In genomic region chr1:198320748-198321147, GRCh38 we compare ENCODE assay signal across 29 cellular contexts.
DNase-seq lines count a peak whose midpoint lies in the region; ATAC-seq, FAIRE-seq and TF ChIP-seq lines count a peak whose summit lies in the region.
"Had no signal": no experiment of that assay in that cellular context is flagged by ENCODE, and none has a peak within 500 bp of the region (broad histone marks: within the 10 kb centered on the region; RNA-seq: fewer than 3 reads in every experiment).

No MANE protein-coding gene starts in this region.

- POLR2A ChIA-PET in K562 (lab: Yijun Ruan, JAX), result no interaction called here

- ATAC-seq in natural killer cell treated with Interleukin-12 subunit alpha and Interleukin-12 subunit beta and Interleukin-15 and Interleukin-18, amount 100 ng/mL, for 72 hours, result peak; percentile 61 to 83
- ATAC-seq in natural killer cell, result no peak
- no peak for ATAC-seq in K562
- ATAC-seq in foreskin keratinocyte, result no peak
- ATAC-seq: activated CD8-positive, alpha-beta T cell treated with anti-CD3 and anti-CD28 coated beads for 36 hours; gastroesophageal sphincter; pancreas had no signal

- no peak for DNase-seq in natural killer cell treated with Interleukin-12 subunit alpha and Interleukin-12 subunit beta and Interleukin-15 and Interleukin-18, amount 100 ng/mL, for 72 hours (ENCODE audit: low spot score)
- no peak for DNase-seq in natural killer cell
- DNase-seq in NOMO-1 (lab: John Stamatoyannopoulos, UW; ENCODE audit: unreplicated experiment in 2 of 2), result peak; percentile 7 to 71
- DNase-seq in K562 (ENCODE audit: extremely low read depth in 1 of 4, low spot score in 3 of 4), result no peak
- DNase-seq in foreskin keratinocyte, result no peak
- DNase-seq in HK-2 (ENCODE audit: unreplicated experiment), result no peak
- no peak for DNase-seq in SJCRH30
- no peak for DNase-seq in activated T-helper 1 cell treated with anti-CD3 and anti-CD28 coated beads, Interleukin-12 subunit alpha, Interleukin-12 subunit beta, Interleukin-2, Interleukin-4 antibody, amounts not matched to agents 30 ng/mL and 10 ng/mL and 1 ng/mL, durations not matched to agents 14 hours and 24 hours and 36 hours (ENCODE audit: low spot score)
- DNase-seq: activated CD8-positive, alpha-beta memory T cell treated with anti-CD3 and anti-CD28 coated beads, Interleukin-2, amount 50 U/mL, for 48 hours; activated CD8-positive, alpha-beta T cell treated with anti-CD3 and anti-CD28 coated beads for 36 hours; amniotic stem cell; CD4-positive, alpha-beta T cell; hippocampal formation; Karpas-422; NCI-H1092; NCI-H187; NCI-H510A; pancreas; SK-N-SH; stimulated activated CD4-positive, alpha-beta T cell treated with anti-CD3 and anti-CD28 coated beads, Interleukin-1b, Interleukin-23, amount 100 ng/mL, for 48 hours; uterus had no signal

- WGBS in K562 (ENCODE audit: insufficient coverage, low coverage, missing lambda C conversion rate), result 69% methylated on average over 6 of the region's 6 CpGs

- peak overlapping the region; percentile 78 for H3K4me3 Mint-ChIP-seq in natural killer cell treated with Interleukin-12 subunit alpha and Interleukin-12 subunit beta and Interleukin-15 and Interleukin-18, amount 100 ng/mL, for 72 hours
- no peak overlapping the region for H3K4me3 Mint-ChIP-seq in natural killer cell
- no peak overlapping the region for H3K4me3 Mint-ChIP-seq in activated T-helper 1 cell treated with anti-CD3 and anti-CD28 coated beads, Interleukin-12 subunit alpha, Interleukin-12 subunit beta, Interleukin-2, Interleukin-4 antibody, amounts not matched to agents 30 ng/mL and 10 ng/mL and 1 ng/mL, durations not matched to agents 14 hours and 24 hours and 36 hours
- H3K4me3 Mint-ChIP-seq: activated CD8-positive, alpha-beta T cell treated with anti-CD3 and anti-CD28 coated beads for 36 hours; activated naive CD4-positive, alpha-beta T cell treated with anti-CD3 and anti-CD28 coated beads, Interleukin-2, amount 50 U/mL, for 24 hours; CD4-positive, alpha-beta T cell; neural crest cell; stimulated activated naive CD8-positive, alpha-beta T cell treated with anti-CD3 and anti-CD28 coated beads, Interleukin-15, Interleukin-2, amounts not matched to agents 100 ng/mL and 50 ng/mL, for 24 hours had no signal

- H2AFZ ChIP-seq in K562 (ENCODE audit: low read depth, low read length), result no peak overlapping the region

- peaks cover 30 to 39% of the 10 kb centered on the region in 2 donors for H3K4me1 Mint-ChIP-seq in natural killer cell treated with Interleukin-12 subunit alpha and Interleukin-12 subunit beta and Interleukin-15 and Interleukin-18, amount 100 ng/mL, for 72 hours (ENCODE audit: low read depth in 2 of 2)
- H3K4me1 Mint-ChIP-seq in natural killer cell, result peaks cover 27 to 31% of the 10 kb centered on the region in 2 donors
- peaks cover 21% of the 10 kb centered on the region for H3K4me1 Mint-ChIP-seq in activated T-helper 1 cell treated with anti-CD3 and anti-CD28 coated beads, Interleukin-12 subunit alpha, Interleukin-12 subunit beta, Interleukin-2, Interleukin-4 antibody, amounts not matched to agents 30 ng/mL and 10 ng/mL and 1 ng/mL, durations not matched to agents 14 hours and 24 hours and 36 hours (ENCODE audit: low read depth)

- H3K36me3 ChIP-seq in K562 (ENCODE audit: control insufficient read depth, insufficient read depth, low read length) (0 out of 3 replicates have a peak, but pooled peaks cover 7% of the 10 kb centered on the region), SJCRH30 (no peaks in the 10 kb centered on the region)
- H3K36me3 ChIP-seq: breast epithelium, uterus had no signal

- no peaks in the 10 kb centered on the region for H3K9me1 ChIP-seq in K562 (ENCODE audit: control insufficient read depth, insufficient read depth, low read length)

- in situ Hi-C loops in K562 (cut with MboI), result no loop called here

- H3K27me3 ChIP-seq in K562 (ENCODE audit: control insufficient read depth in 2 of 2, insufficient read depth in 2 of 2, low read length in 2 of 2) (no peaks in the 10 kb centered on the region), foreskin keratinocyte (no peaks in the 10 kb centered on the region), SJCRH30 (no peaks in the 10 kb centered on the region)
- H3K27me3 ChIP-seq: breast epithelium, gastroesophageal sphincter, pancreas, right atrium auricular region, uterus had no signal

- intact Hi-C loops in natural killer cell (cut with micrococcal nuclease) (no loop called here), K562 (cut with micrococcal nuclease) (no loop called here)
- intact Hi-C loops in activated T-helper 1 cell treated with anti-CD3 and anti-CD28 coated beads, Interleukin-12 subunit alpha, Interleukin-12 subunit beta, Interleukin-2, Interleukin-4 antibody, amounts not matched to agents 30 ng/mL and 10 ng/mL and 1 ng/mL, durations not matched to agents 14 hours and 24 hours and 36 hours (cut with micrococcal nuclease), result no loop called here

- H3K36me3 Mint-ChIP-seq in natural killer cell treated with Interleukin-12 subunit alpha and Interleukin-12 subunit beta and Interleukin-15 and Interleukin-18, amount 100 ng/mL, for 72 hours, result peaks cover 12% of the 10 kb centered on the region
- H3K36me3 Mint-ChIP-seq in natural killer cell, result no peaks in the 10 kb centered on the region
- peaks cover 20% of the 10 kb centered on the region for H3K36me3 Mint-ChIP-seq in activated T-helper 1 cell treated with anti-CD3 and anti-CD28 coated beads, Interleukin-12 subunit alpha, Interleukin-12 subunit beta, Interleukin-2, Interleukin-4 antibody, amounts not matched to agents 30 ng/mL and 10 ng/mL and 1 ng/mL, durations not matched to agents 14 hours and 24 hours and 36 hours (ENCODE audit: low read depth)

- H3K27ac Mint-ChIP-seq in natural killer cell treated with Interleukin-12 subunit alpha and Interleukin-12 subunit beta and Interleukin-15 and Interleukin-18, amount 100 ng/mL, for 72 hours, result peak overlapping the region; percentile 89 to 94
- peak overlapping the region in 1 of 2 donors; percentile 45 for H3K27ac Mint-ChIP-seq in natural killer cell
- H3K27ac Mint-ChIP-seq in activated T-helper 1 cell treated with anti-CD3 and anti-CD28 coated beads, Interleukin-12 subunit alpha, Interleukin-12 subunit beta, Interleukin-2, Interleukin-4 antibody, amounts not matched to agents 30 ng/mL and 10 ng/mL and 1 ng/mL, durations not matched to agents 14 hours and 24 hours and 36 hours, result no peak overlapping the region
- H3K27ac Mint-ChIP-seq: activated CD8-positive, alpha-beta T cell treated with anti-CD3 and anti-CD28 coated beads for 36 hours; activated naive CD4-positive, alpha-beta T cell treated with anti-CD3 and anti-CD28 coated beads, Interleukin-2, amount 50 U/mL, for 24 hours; activated T-helper 2 cell treated with anti-CD3 and anti-CD28 coated beads, Interferon-gamma antibody, Interleukin-2, Interleukin-4, amounts not matched to agents 10 μg/mL and 5 μg/mL and 100 μg/mL, durations not matched to agents 14 hours and 24 hours and 36 hours; CD4-positive, alpha-beta T cell; stimulated activated naive CD8-positive, alpha-beta T cell treated with anti-CD3 and anti-CD28 coated beads, Interleukin-15, Interleukin-2, amounts not matched to agents 100 ng/mL and 50 ng/mL, for 24 hours had no signal

- TF ChIP-seq CTCF in natural killer cell (IDR thresholded peaks at IDR 0.05) (no peak), K562 (IDR thresholded peaks at IDR 0.05 in 2 of 3, conservative IDR thresholded peaks at IDR 0.05 in 1 of 3; ENCODE audit: insufficient read depth in 2 of 3, low read depth in 1 of 3, low read length in 3 of 3) (no peak), foreskin keratinocyte (conservative IDR thresholded peaks at IDR 0.05) (no peak)

- no peak overlapping the region for H3K4me3 ChIP-seq in K562
- no peak overlapping the region for H3K4me3 ChIP-seq in SJCRH30
- H3K4me3 ChIP-seq: breast epithelium, gastroesophageal sphincter, pancreas, right atrium auricular region, smooth muscle cell, uterus had no signal

- no peaks in the 10 kb centered on the region for H4K20me1 ChIP-seq in K562 (replicated peaks; ENCODE audit: control insufficient read depth, insufficient read depth, low read length)

- CTCF ChIA-PET in K562 (lab: Yijun Ruan, JAX; ENCODE audit: low intra/inter-chr PET ratio), result no interaction called here

- no peak overlapping the region for H3K9ac ChIP-seq in K562 (ENCODE audit: insufficient read depth in 1 of 2, low read depth in 2 of 2, low read length in 2 of 2)
- H3K9ac ChIP-seq: SK-N-SH had no signal

- no peak overlapping the region for H3K4me2 ChIP-seq in K562 (ENCODE audit: insufficient read depth, low read length)
- H3K4me2 ChIP-seq: SK-N-SH, smooth muscle cell had no signal

- no peaks in the 10 kb centered on the region for H3K27me3 Mint-ChIP-seq in natural killer cell treated with Interleukin-12 subunit alpha and Interleukin-12 subunit beta and Interleukin-15 and Interleukin-18, amount 100 ng/mL, for 72 hours
- no peaks in the 10 kb centered on the region for H3K27me3 Mint-ChIP-seq in natural killer cell (ENCODE audit: low read depth in 2 of 2)
- H3K27me3 Mint-ChIP-seq in activated T-helper 1 cell treated with anti-CD3 and anti-CD28 coated beads, Interleukin-12 subunit alpha, Interleukin-12 subunit beta, Interleukin-2, Interleukin-4 antibody, amounts not matched to agents 30 ng/mL and 10 ng/mL and 1 ng/mL, durations not matched to agents 14 hours and 24 hours and 36 hours (ENCODE audit: insufficient read depth), result no peaks in the 10 kb centered on the region
- H3K27me3 Mint-ChIP-seq: activated CD8-positive, alpha-beta T cell treated with anti-CD3 and anti-CD28 coated beads for 36 hours; activated naive CD4-positive, alpha-beta T cell treated with anti-CD3 and anti-CD28 coated beads, Interleukin-2, amount 50 U/mL, for 24 hours; CD4-positive, alpha-beta T cell; stimulated activated naive CD8-positive, alpha-beta T cell treated with anti-CD3 and anti-CD28 coated beads, Interleukin-15, Interleukin-2, amounts not matched to agents 100 ng/mL and 50 ng/mL, for 24 hours had no signal

- peak; percentile 15 for FAIRE-seq in K562 (lab: Jason Lieb, UNC)
- FAIRE-seq: pancreas had no signal

- no peaks in the 10 kb centered on the region for H3K79me2 ChIP-seq in K562 (ENCODE audit: control insufficient read depth, insufficient read depth, low read length)

- no peak for TF ChIP-seq EP300 in K562 (IDR thresholded peaks at IDR 0.05; ENCODE audit: low read length)

- no peak for TF ChIP-seq RAD21 in K562 (CRISPR knock-in tag; conservative IDR thresholded peaks at IDR 0.05 in 1 of 2, IDR thresholded peaks at IDR 0.05 in 1 of 2)

- H3K9me3 Mint-ChIP-seq in natural killer cell treated with Interleukin-12 subunit alpha and Interleukin-12 subunit beta and Interleukin-15 and Interleukin-18, amount 100 ng/mL, for 72 hours, result no peaks in the 10 kb centered on the region
- no peaks in the 10 kb centered on the region for H3K9me3 Mint-ChIP-seq in natural killer cell
- H3K9me3 Mint-ChIP-seq in activated T-helper 1 cell treated with anti-CD3 and anti-CD28 coated beads, Interleukin-12 subunit alpha, Interleukin-12 subunit beta, Interleukin-2, Interleukin-4 antibody, amounts not matched to agents 30 ng/mL and 10 ng/mL and 1 ng/mL, durations not matched to agents 14 hours and 24 hours and 36 hours, result no peaks in the 10 kb centered on the region
- H3K9me3 Mint-ChIP-seq: activated CD8-positive, alpha-beta T cell treated with anti-CD3 and anti-CD28 coated beads for 36 hours; activated naive CD4-positive, alpha-beta T cell treated with anti-CD3 and anti-CD28 coated beads, Interleukin-2, amount 50 U/mL, for 24 hours; activated T-helper 2 cell treated with anti-CD3 and anti-CD28 coated beads, Interferon-gamma antibody, Interleukin-2, Interleukin-4, amounts not matched to agents 10 μg/mL and 5 μg/mL and 100 μg/mL, durations not matched to agents 14 hours and 24 hours and 36 hours; CD4-positive, alpha-beta T cell had no signal

- peaks cover 0 to 5% of the 10 kb centered on the region in 2 experiments; a peak in 2 of 5 replicates for H3K4me1 ChIP-seq in K562 (replicated peaks in 1 of 2; ENCODE audit: control insufficient read depth in 2 of 2, insufficient read depth in 2 of 2, low read length in 2 of 2)
- no peaks in the 10 kb centered on the region for H3K4me1 ChIP-seq in foreskin keratinocyte
- H3K4me1 ChIP-seq in SJCRH30, result no peaks in the 10 kb centered on the region
- H3K4me1 ChIP-seq: breast epithelium, gastroesophageal sphincter, pancreas, right atrium auricular region, uterus had no signal

- BruUV-seq in K562 (replicated peaks; lab: Mats Ljungman, UMichigan), result no TSS peak

- no peak for TF ChIP-seq POLR2A in K562 (conservative IDR thresholded peaks at IDR 0.05)

- H3K27ac ChIP-seq in K562 (ENCODE audit: extremely low read depth, low read depth, low read length) (no peak overlapping the region), foreskin keratinocyte (no peak overlapping the region), SJCRH30 (no peak overlapping the region)
- H3K27ac ChIP-seq: breast epithelium, gastroesophageal sphincter, pancreas, right atrium auricular region, uterus had no signal

- H3K9me3 ChIP-seq in K562 (replicated peaks; ENCODE audit: control insufficient read depth, insufficient read depth, low read depth, low read length) (no peaks in the 10 kb centered on the region), SJCRH30 (replicated peaks) (no peaks in the 10 kb centered on the region)
- H3K9me3 ChIP-seq: breast epithelium, gastroesophageal sphincter, pancreas, right atrium auricular region, SK-N-SH, uterus had no signal

Comparison
In these comparisons a context has a peak if more than half of its experiments do, and no peak if none do; other contexts are left out.
1. ATAC-seq: peak in natural killer cell treated with Interleukin-12 subunit alpha and Interleukin-12 subunit beta and Interleukin-15 and Interleukin-18, amount 100 ng/mL, for 72 hours (2 of 2); none in natural killer cell (0 of 3), K562 (single experiment) and foreskin keratinocyte (single experiment).
2. DNase-seq: peak in NOMO-1 (2 of 2); none in natural killer cell treated with Interleukin-12 subunit alpha and Interleukin-12 subunit beta and Interleukin-15 and Interleukin-18, amount 100 ng/mL, for 72 hours (single experiment), natural killer cell (single experiment), K562 (0 of 4), foreskin keratinocyte (0 of 2), HK-2 (single experiment), SJCRH30 (0 of 2) and activated T-helper 1 cell treated with anti-CD3 and anti-CD28 coated beads, Interleukin-12 subunit alpha, Interleukin-12 subunit beta, Interleukin-2, Interleukin-4 antibody, amounts not matched to agents 30 ng/mL and 10 ng/mL and 1 ng/mL, durations not matched to agents 14 hours and 24 hours and 36 hours (single experiment).